Comparison of ENCODE assay signal across 35 cellular contexts in the genomic region with DNA sequence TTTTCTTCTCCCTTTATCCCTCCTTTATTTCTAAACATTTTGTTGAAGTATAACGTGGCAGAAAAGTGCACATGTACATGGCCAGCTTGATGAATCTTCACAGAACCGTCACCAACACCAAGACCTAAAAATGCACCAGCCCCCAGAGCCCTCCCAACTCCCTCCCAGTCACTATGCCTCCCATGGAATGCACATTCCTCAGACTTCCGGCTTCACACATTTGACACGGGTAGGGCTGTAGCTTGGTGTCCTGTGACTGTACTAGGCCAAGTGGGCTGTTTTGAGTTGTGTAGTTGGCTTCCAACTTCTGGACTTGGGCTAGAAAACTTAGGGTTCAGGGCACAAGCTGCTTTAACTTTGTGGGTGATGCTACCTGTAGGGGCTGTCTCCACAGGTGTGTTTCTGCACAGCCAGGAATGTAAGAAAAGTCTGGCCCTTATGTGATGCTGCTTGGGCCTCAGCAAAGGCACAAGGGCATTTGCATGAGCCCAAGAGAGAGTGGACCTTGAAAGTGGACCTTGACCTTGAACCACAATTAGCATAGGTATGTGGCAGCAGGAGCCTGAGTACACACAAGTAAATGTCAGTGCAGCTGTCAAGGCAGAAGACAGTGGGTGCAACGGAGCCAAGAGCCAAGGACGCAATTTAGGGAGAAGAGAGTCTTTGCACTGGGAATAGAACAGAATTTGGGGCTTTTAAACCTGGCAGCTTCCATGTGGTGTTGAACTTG.
DNase-seq lines count a peak whose midpoint lies in the region; ATAC-seq, FAIRE-seq and TF ChIP-seq lines count a peak whose summit lies in the region.
"Had no signal": no experiment of that assay in that cellular context is flagged by ENCODE, and none has a peak within 500 bp of the region (broad histone marks: within the 10 kb centered on the region; RNA-seq: fewer than 3 reads in every experiment).

No MANE protein-coding gene starts in this region.

- no peak overlapping the region for H3K4me3 Mint-ChIP-seq in activated CD8-positive, alpha-beta memory T cell treated with anti-CD3 and anti-CD28 coated beads, Interleukin-2, amount 10 ng/mL, durations not matched to agents 7 days and 5 days
- H3K4me3 Mint-ChIP-seq: activated CD4-positive, alpha-beta memory T cell treated with anti-CD3 and anti-CD28 coated beads for 36 hours; activated naive CD4-positive, alpha-beta T cell treated with anti-CD3 and anti-CD28 coated beads, Interleukin-2, amount 10 ng/mL, durations not matched to agents 7 days and 5 days; activated T-helper 17 cell treated with anti-CD3 and anti-CD28 coated beads, Interleukin-2, amount 50 U/mL, for 72 hours; brain; naive B cell; T-helper 17 cell had no signal

- no peaks in the 10 kb centered on the region for H3K36me3 Mint-ChIP-seq in activated CD8-positive, alpha-beta memory T cell treated with anti-CD3 and anti-CD28 coated beads, Interleukin-2, amount 10 ng/mL, durations not matched to agents 7 days and 5 days
- H3K36me3 Mint-ChIP-seq: activated CD4-positive, alpha-beta memory T cell treated with anti-CD3 and anti-CD28 coated beads for 36 hours; activated naive CD4-positive, alpha-beta T cell treated with anti-CD3 and anti-CD28 coated beads, Interleukin-2, amount 10 ng/mL, durations not matched to agents 7 days and 5 days; brain; CD14-positive monocyte; naive B cell had no signal

- no peak overlapping the region for H3K4me3 ChIP-seq in coronary artery
- no peak overlapping the region for H3K4me3 ChIP-seq in mucosa of descending colon
- H3K4me3 ChIP-seq in small intestine (ENCODE audit: low read depth in 1 of 2, low read length in 2 of 2): no peak overlapping the region
- H3K4me3 ChIP-seq: gastrocnemius medialis, hepatocyte, K562, psoas muscle, suprapubic skin had no signal

- no peak for FAIRE-seq in small intestine (lab: Jason Lieb, UNC)
- FAIRE-seq: GM19239, H1, K562, TTC549 had no signal

- no peak for ATAC-seq in activated CD8-positive, alpha-beta memory T cell treated with anti-CD3 and anti-CD28 coated beads, Interleukin-2, amount 10 ng/mL, durations not matched to agents 7 days and 5 days
- ATAC-seq in mucosa of descending colon: peak; percentile 44
- ATAC-seq: activated CD4-positive, CD25-positive, alpha-beta regulatory T cell treated with anti-CD3 and anti-CD28 coated beads, Interleukin-2, amount 50 U/mL, for 24 hours; activated T-helper 17 cell treated with anti-CD3 and anti-CD28 coated beads, Interleukin-2, amount 50 U/mL, for 72 hours; gastrocnemius medialis; K562; psoas muscle; T-helper 17 cell had no signal

- peak; percentile 28 for DNase-seq in activated CD8-positive, alpha-beta memory T cell treated with anti-CD3 and anti-CD28 coated beads for 24 hours
- no peak for DNase-seq in activated CD8-positive, alpha-beta memory T cell treated with anti-CD3 and anti-CD28 coated beads, Interleukin-2, amount 10 ng/mL, durations not matched to agents 7 days and 5 days
- DNase-seq in coronary artery (ENCODE audit: low spot score): peak; percentile 29
- DNase-seq in mucosa of descending colon: no peak
- peak; percentile 57 for DNase-seq in small intestine
- DNase-seq in NCI-H226: no peak
- no peak for DNase-seq in GF-D8 (lab: John Stamatoyannopoulos, UW)
- no peak for DNase-seq in LoVo (ENCODE audit: low spot score)
- DNase-seq: 8988T; activated CD4-positive, alpha-beta memory T cell treated with anti-CD3 and anti-CD28 coated beads for 36 hours; activated naive CD4-positive, alpha-beta T cell treated with anti-CD3 and anti-CD28 coated beads, Interleukin-2, amount 10 ng/mL, durations not matched to agents 7 days and 5 days; amniotic stem cell; Calu3; DND-41; gastrocnemius medialis; mesendoderm; naive B cell; NCI-H1092 treated with DMSO at 0.1 percent for 48 hours; NCI-H1930; NCI-H2171 treated with DMSO at 0.1 percent for 48 hours; NCI-H524; psoas muscle; stimulated activated naive CD4-positive, alpha-beta T cell; T-helper 17 cell had no signal

- no peaks in the 10 kb centered on the region for H3K9me3 ChIP-seq in mucosa of descending colon
- no peaks in the 10 kb centered on the region for H3K9me3 ChIP-seq in small intestine (ENCODE audit: control insufficient read depth, low read depth)
- H3K9me3 ChIP-seq: gastrocnemius medialis, neutrophil, psoas muscle, suprapubic skin had no signal

- no peak overlapping the region for H3K27ac Mint-ChIP-seq in activated CD8-positive, alpha-beta memory T cell treated with anti-CD3 and anti-CD28 coated beads, Interleukin-2, amount 10 ng/mL, durations not matched to agents 7 days and 5 days
- H3K27ac Mint-ChIP-seq: activated CD4-positive, alpha-beta memory T cell treated with anti-CD3 and anti-CD28 coated beads for 36 hours; activated naive CD4-positive, alpha-beta T cell treated with anti-CD3 and anti-CD28 coated beads, Interleukin-2, amount 10 ng/mL, durations not matched to agents 7 days and 5 days; activated T-helper 17 cell treated with anti-CD3 and anti-CD28 coated beads, Interleukin-2, amount 50 U/mL, for 72 hours; brain; T-helper 17 cell had no signal

- intact Hi-C loops in mucosa of descending colon (cut with DNase I, micrococcal nuclease): no loop called here

- CTCF ChIA-PET in activated CD8-positive, alpha-beta memory T cell treated with anti-CD3 and anti-CD28 coated beads, Interleukin-2, amount 10 ng/mL, durations not matched to agents 7 days and 5 days (lab: Charles Lee): no interaction called here

- WGBS in small intestine, 3 donors: 53 to 64% (median 60%) methylated on average over 6 of the region's 6 CpGs

- H3K27ac ChIP-seq in coronary artery: no peak overlapping the region
- no peak overlapping the region for H3K27ac ChIP-seq in small intestine (ENCODE audit: low read depth in 1 of 2, low read length in 1 of 2)
- H3K27ac ChIP-seq: gastrocnemius medialis, hepatocyte, neutrophil, psoas muscle, suprapubic skin had no signal

- H3K4me1 Mint-ChIP-seq in activated CD8-positive, alpha-beta memory T cell treated with anti-CD3 and anti-CD28 coated beads, Interleukin-2, amount 10 ng/mL, durations not matched to agents 7 days and 5 days: no peaks in the 10 kb centered on the region
- H3K4me1 Mint-ChIP-seq: activated naive CD4-positive, alpha-beta T cell treated with anti-CD3 and anti-CD28 coated beads, Interleukin-2, amount 10 ng/mL, durations not matched to agents 7 days and 5 days; activated T-helper 17 cell treated with anti-CD3 and anti-CD28 coated beads, Interleukin-2, amount 50 U/mL, for 72 hours; CD14-positive monocyte; naive B cell; T-helper 17 cell had no signal

- H3K36me3 ChIP-seq in mucosa of descending colon (ENCODE audit: low read depth) (no peaks in the 10 kb centered on the region), small intestine (ENCODE audit: control insufficient read depth in 2 of 2, insufficient read depth in 2 of 2, low read length in 2 of 2) (no peaks in the 10 kb centered on the region)
- H3K36me3 ChIP-seq: gastrocnemius medialis, neutrophil, suprapubic skin had no signal

- peaks cover under 1% of the 10 kb centered on the region for H3K4me1 ChIP-seq in mucosa of descending colon (ENCODE audit: low read depth)
- no peaks in the 10 kb centered on the region for H3K4me1 ChIP-seq in small intestine (ENCODE audit: control insufficient read depth in 2 of 2, insufficient read depth in 1 of 2, low read depth in 1 of 2, low read length in 1 of 2)
- H3K4me1 ChIP-seq: gastrocnemius medialis, psoas muscle, suprapubic skin had no signal

- TF ChIP-seq CTCF in coronary artery (IDR thresholded peaks at IDR 0.05): no peak
- TF ChIP-seq CTCF in mucosa of descending colon (IDR thresholded peaks at IDR 0.05): no peak

- peaks cover 28% of the 10 kb centered on the region for H3K27me3 Mint-ChIP-seq in activated CD8-positive, alpha-beta memory T cell treated with anti-CD3 and anti-CD28 coated beads, Interleukin-2, amount 10 ng/mL, durations not matched to agents 7 days and 5 days
- H3K27me3 Mint-ChIP-seq: naive B cell had no signal

- H3K27me3 ChIP-seq in small intestine (ENCODE audit: control insufficient read depth in 2 of 2, insufficient read depth in 2 of 2, low read length in 2 of 2): peaks cover 0 to 2% of the 10 kb centered on the region in 2 donors
- H3K27me3 ChIP-seq: hepatocyte, neutrophil, suprapubic skin had no signal

- H3K9me3 Mint-ChIP-seq in activated CD8-positive, alpha-beta memory T cell treated with anti-CD3 and anti-CD28 coated beads, Interleukin-2, amount 10 ng/mL, durations not matched to agents 7 days and 5 days (ENCODE audit: low read depth): no peaks in the 10 kb centered on the region
- H3K9me3 Mint-ChIP-seq: activated CD4-positive, alpha-beta memory T cell treated with anti-CD3 and anti-CD28 coated beads for 36 hours; activated naive CD4-positive, alpha-beta T cell treated with anti-CD3 and anti-CD28 coated beads, Interleukin-2, amount 10 ng/mL, durations not matched to agents 7 days and 5 days; activated T-helper 17 cell treated with anti-CD3 and anti-CD28 coated beads, Interleukin-2, amount 50 U/mL, for 72 hours had no signal

Comparison
In these comparisons a context has a peak if more than half of its experiments do, and no peak if none do; other contexts are left out.
1. DNase-seq: peak in activated CD8-positive, alpha-beta memory T cell treated with anti-CD3 and anti-CD28 coated beads for 24 hours (single experiment), coronary artery (single experiment) and small intestine (single experiment); none in activated CD8-positive, alpha-beta memory T cell treated with anti-CD3 and anti-CD28 coated beads, Interleukin-2, amount 10 ng/mL, durations not matched to agents 7 days and 5 days (single experiment), mucosa of descending colon (0 of 3), NCI-H226 (single experiment), GF-D8 (single experiment) and LoVo (single experiment).